Comparison of ENCODE assay signal across 8 cellular contexts in the genomic region with DNA sequence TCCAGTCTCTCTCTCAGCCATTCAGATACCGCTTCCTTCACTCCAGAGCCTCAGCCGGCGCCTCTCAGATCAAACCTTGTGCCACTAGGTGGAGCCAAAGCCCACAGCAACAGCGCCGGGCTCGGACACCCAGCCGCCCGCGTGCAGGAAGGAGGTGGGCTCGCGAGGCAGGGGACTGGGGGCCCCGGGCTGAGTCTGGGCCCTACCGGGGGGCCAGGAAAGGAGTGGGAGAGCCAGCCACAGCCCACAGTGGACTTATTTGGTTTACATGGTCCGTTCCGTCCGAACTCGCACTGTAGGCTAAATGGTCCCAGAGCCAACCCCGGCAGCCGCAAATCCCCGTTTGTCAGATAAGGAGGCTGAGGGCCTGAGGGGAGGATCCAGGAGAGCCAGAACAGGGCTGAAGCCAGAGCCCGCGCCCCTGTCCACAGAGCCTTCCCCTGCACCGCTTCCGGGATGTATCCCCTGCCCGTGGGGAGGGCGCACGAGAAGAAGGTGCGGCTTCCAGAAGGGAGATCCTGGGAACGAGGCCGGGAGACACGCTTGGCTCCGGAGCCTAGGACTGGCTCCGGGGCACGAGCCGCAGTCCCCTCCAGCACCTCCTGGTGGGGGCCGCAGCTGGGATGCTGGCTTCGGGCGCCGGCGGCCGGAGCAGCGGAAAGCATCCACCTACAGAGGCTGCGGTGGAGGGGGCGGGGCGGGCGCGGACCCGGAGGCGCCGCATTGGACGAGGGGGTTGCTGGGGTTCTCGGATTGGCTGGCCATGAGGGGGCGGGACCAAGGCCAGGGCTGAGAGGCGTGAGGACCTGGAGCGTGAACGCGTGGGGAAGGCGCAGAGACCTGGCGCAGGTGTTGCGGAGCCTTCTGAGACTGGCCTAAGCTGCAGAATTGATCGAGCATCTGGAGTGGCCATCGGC. TPM values are rescaled to one million over a fixed set of nuclear protein-coding genes. Genes with fewer than 3 reads are reported as not detected.
A peak's percentile ranks its signal among the peaks of the same experiment; 100 is the strongest.
DNase-seq lines count a peak whose midpoint lies in the region; ATAC-seq and TF ChIP-seq lines count a peak whose summit lies in the region.

No MANE protein-coding gene starts in this region.

- DNase-seq in AG09309 (ENCODE audit: low read depth) (no peak), NCI-H2227 treated with DMSO at 0.1 percent for 48 hours (lab: John Stamatoyannopoulos, UW) (peak; percentile 80), WTC11 (ENCODE audit: low spot score) (peak; percentile 97), caudate nucleus (lab: John Stamatoyannopoulos, UW) (peak in 60 of 61 donors; percentile 34 to 89 (median 75)), islet precursor cell (peak; percentile 98)
- DNase-seq in stimulated activated CD4-positive, alpha-beta T cell treated with anti-CD3 and anti-CD28 coated beads, Interleukin-12 subunit alpha, Interleukin-12 subunit beta, amount 100 ng/mL, for 4 hours, result peak; percentile 95

- TF ChIP-seq CTCF in AG09309 (IDR thresholded peaks at IDR 0.05; ENCODE audit: control insufficient read depth, insufficient read depth, low read depth, low read length, missing control alignments) (peak; percentile 90), WTC11 (IDR thresholded peaks at IDR 0.05) (peak; percentile 85)

- no peaks in the 10 kb centered on the region for H3K9me3 Mint-ChIP-seq in WTC11

- peak overlapping the region; percentile 58 for H3K4me3 ChIP-seq in AG09309 (ENCODE audit: control insufficient read depth, low read depth, low read length)

- peaks cover 19% of the 10 kb centered on the region for H3K4me1 Mint-ChIP-seq in WTC11

- H3K27ac ChIP-seq in caudate nucleus (ENCODE audit: low read depth, low read length), result no peak overlapping the region

- no peaks in the 10 kb centered on the region; the same call in 1 of the 2 replicates for H3K27me3 Mint-ChIP-seq in WTC11 (ENCODE audit: low read depth)

- POLR2A ChIA-PET in WTC11 (lab: Charles Lee), result interaction anchor here (0.6 to 1.0 kb wide), 4 partner anchors 51 to 386 kb away, joined by 3 to 5 read pairs (median 4); no protein-coding TSS in a partner anchor

- peak overlapping the region; percentile 63; the same call in 1 of the 2 replicates for H3K27ac Mint-ChIP-seq in WTC11

- no peaks in the 10 kb centered on the region for H3K36me3 Mint-ChIP-seq in WTC11

- peak overlapping the region; percentile 70 for H3K4me3 Mint-ChIP-seq in WTC11

- CTCF ChIA-PET in WTC11 (lab: Charles Lee), result interaction anchor here (0.5 to 3.8 kb wide), 44 partner anchors 8 to 460 kb away, joined by 3 to 36 read pairs (median 4); a partner anchor contains a TSS

- ATAC-seq in GM19023 (IDR thresholded peaks at IDR 0.05; ENCODE audit: unreplicated experiment), result peak; percentile 84
- ATAC-seq in HG03196 (IDR thresholded peaks at IDR 0.05; ENCODE audit: unreplicated experiment), result peak; percentile 65
- ATAC-seq in WTC11, result peak; percentile 92

TF ChIP-seq in WTC11, 78 proteins besides CTCF, POLR2A, EP300 and RAD21 (continues in another document):
- TF ChIP-seq ZNF232 (CRISPR knock-in tag; IDR thresholded peaks at IDR 0.05) (peak; percentile 65; the same call in 1 of the 2 replicates), ZNF121 (CRISPR knock-in tag; IDR thresholded peaks at IDR 0.05) (no peak), CREM (CRISPR knock-in tag; IDR thresholded peaks at IDR 0.05) (0 out of 2 replicates have a peak, but pooled peaks have one; percentile 9), ATF1 (CRISPR knock-in tag; IDR thresholded peaks at IDR 0.05) (no peak), HMGA2 (CRISPR knock-in tag; IDR thresholded peaks at IDR 0.05) (no peak), SP1 (CRISPR knock-in tag; conservative IDR thresholded peaks at IDR 0.05) (peak; percentile 82; the same call in 1 of the 2 replicates), ZNF396 (CRISPR knock-in tag; IDR thresholded peaks at IDR 0.05; ENCODE audit: borderline replicate concordance) (no peak), TEAD1 (CRISPR knock-in tag; IDR thresholded peaks at IDR 0.05) (peak; percentile 29; the same call in 1 of the 2 replicates)
- TF ChIP-seq, protein P1, sequence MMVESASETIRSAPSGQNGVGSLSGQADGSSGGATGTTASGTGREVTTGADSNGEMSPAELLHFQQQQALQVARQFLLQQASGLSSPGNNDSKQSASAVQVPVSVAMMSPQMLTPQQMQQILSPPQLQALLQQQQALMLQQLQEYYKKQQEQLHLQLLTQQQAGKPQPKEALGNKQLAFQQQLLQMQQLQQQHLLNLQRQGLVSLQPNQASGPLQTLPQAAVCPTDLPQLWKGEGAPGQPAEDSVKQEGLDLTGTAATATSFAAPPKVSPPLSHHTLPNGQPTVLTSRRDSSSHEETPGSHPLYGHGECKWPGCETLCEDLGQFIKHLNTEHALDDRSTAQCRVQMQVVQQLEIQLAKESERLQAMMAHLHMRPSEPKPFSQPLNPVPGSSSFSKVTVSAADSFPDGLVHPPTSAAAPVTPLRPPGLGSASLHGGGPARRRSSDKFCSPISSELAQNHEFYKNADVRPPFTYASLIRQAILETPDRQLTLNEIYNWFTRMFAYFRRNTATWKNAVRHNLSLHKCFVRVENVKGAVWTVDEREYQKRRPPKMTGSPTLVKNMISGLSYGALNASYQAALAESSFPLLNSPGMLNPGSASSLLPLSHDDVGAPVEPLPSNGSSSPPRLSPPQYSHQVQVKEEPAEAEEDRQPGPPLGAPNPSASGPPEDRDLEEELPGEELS (CRISPR knock-in tag; IDR thresholded peaks at IDR 0.05), result peak; percentile 84
- TF ChIP-seq, protein P2, sequence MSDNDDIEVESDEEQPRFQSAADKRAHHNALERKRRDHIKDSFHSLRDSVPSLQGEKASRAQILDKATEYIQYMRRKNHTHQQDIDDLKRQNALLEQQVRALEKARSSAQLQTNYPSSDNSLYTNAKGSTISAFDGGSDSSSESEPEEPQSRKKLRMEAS (CRISPR knock-in tag; IDR thresholded peaks at IDR 0.05), result peak; percentile 86
- TF ChIP-seq, protein P3, sequence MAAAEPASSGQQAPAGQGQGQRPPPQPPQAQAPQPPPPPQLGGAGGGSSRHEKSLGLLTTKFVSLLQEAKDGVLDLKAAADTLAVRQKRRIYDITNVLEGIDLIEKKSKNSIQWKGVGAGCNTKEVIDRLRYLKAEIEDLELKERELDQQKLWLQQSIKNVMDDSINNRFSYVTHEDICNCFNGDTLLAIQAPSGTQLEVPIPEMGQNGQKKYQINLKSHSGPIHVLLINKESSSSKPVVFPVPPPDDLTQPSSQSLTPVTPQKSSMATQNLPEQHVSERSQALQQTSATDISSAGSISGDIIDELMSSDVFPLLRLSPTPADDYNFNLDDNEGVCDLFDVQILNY (CRISPR knock-in tag; IDR thresholded peaks at IDR 0.05), result 0 out of 2 replicates have a peak, but pooled peaks have one; percentile 23
- TF ChIP-seq, protein P4, sequence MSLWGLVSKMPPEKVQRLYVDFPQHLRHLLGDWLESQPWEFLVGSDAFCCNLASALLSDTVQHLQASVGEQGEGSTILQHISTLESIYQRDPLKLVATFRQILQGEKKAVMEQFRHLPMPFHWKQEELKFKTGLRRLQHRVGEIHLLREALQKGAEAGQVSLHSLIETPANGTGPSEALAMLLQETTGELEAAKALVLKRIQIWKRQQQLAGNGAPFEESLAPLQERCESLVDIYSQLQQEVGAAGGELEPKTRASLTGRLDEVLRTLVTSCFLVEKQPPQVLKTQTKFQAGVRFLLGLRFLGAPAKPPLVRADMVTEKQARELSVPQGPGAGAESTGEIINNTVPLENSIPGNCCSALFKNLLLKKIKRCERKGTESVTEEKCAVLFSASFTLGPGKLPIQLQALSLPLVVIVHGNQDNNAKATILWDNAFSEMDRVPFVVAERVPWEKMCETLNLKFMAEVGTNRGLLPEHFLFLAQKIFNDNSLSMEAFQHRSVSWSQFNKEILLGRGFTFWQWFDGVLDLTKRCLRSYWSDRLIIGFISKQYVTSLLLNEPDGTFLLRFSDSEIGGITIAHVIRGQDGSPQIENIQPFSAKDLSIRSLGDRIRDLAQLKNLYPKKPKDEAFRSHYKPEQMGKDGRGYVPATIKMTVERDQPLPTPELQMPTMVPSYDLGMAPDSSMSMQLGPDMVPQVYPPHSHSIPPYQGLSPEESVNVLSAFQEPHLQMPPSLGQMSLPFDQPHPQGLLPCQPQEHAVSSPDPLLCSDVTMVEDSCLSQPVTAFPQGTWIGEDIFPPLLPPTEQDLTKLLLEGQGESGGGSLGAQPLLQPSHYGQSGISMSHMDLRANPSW (CRISPR knock-in tag; conservative IDR thresholded peaks at IDR 0.05; ENCODE audit: low read depth), result no peak
- TF ChIP-seq, protein P5, sequence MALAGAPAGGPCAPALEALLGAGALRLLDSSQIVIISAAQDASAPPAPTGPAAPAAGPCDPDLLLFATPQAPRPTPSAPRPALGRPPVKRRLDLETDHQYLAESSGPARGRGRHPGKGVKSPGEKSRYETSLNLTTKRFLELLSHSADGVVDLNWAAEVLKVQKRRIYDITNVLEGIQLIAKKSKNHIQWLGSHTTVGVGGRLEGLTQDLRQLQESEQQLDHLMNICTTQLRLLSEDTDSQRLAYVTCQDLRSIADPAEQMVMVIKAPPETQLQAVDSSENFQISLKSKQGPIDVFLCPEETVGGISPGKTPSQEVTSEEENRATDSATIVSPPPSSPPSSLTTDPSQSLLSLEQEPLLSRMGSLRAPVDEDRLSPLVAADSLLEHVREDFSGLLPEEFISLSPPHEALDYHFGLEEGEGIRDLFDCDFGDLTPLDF (CRISPR knock-in tag; IDR thresholded peaks at IDR 0.05), result no peak
- TF ChIP-seq, protein P6, sequence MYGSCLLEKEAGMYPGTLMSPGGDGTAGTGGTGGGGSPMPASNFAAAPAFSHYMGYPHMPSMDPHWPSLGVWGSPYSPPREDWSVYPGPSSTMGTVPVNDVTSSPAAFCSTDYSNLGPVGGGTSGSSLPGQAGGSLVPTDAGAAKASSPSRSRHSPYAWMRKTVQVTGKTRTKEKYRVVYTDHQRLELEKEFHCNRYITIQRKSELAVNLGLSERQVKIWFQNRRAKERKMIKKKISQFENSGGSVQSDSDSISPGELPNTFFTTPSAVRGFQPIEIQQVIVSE (CRISPR knock-in tag; IDR thresholded peaks at IDR 0.05; ENCODE audit: borderline replicate concordance), result no peak
- TF ChIP-seq, protein P7, sequence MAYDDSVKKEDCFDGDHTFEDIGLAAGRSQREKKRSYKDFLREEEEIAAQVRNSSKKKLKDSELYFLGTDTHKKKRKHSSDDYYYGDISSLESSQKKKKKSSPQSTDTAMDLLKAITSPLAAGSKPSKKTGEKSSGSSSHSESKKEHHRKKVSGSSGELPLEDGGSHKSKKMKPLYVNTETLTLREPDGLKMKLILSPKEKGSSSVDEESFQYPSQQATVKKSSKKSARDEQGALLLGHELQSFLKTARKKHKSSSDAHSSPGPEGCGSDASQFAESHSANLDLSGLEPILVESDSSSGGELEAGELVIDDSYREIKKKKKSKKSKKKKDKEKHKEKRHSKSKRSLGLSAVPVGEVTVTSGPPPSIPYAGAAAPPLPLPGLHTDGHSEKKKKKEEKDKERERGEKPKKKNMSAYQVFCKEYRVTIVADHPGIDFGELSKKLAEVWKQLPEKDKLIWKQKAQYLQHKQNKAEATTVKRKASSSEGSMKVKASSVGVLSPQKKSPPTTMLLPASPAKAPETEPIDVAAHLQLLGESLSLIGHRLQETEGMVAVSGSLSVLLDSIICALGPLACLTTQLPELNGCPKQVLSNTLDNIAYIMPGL (CRISPR knock-in tag; IDR thresholded peaks at IDR 0.05), result peak; percentile 49; the same call in 1 of the 2 replicates

RNA-seq across cellular contexts. Expression of a gene that starts 6.5 kb away (rescaled TPM):
- total RNA-seq in WTC11 (2021), result 3.4 to 4.1 TPM (median 3.8 TPM) in 3 replicates

RNA-seq across cellular contexts. Expression of a gene that starts 59.8 kb away (rescaled TPM):
- 13.7 to 17.9 TPM (median 14.2 TPM) in 3 replicates for total RNA-seq in WTC11 (2021)
